Comparison of ENCODE assay signal across 7 cellular contexts in the genomic region with DNA sequence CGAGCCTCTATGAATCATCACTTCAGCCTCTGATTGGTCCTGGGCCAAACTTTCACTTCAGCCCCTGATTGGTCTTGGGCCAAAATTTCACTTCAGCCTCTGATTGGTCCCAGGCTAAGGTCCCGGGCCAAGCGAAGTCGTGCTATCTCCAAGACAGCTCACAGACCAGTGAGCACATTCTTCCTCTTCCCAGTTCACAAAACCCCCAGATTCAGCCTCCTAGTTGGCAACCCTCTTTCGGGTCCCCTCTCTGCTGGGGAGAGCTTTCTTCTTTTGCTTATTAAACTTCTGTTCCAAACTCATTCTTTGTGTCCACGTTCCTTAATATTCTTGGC.
DNase-seq lines count a peak whose midpoint lies in the region; ATAC-seq and TF ChIP-seq lines count a peak whose summit lies in the region.
"Not testable (repeated sequence)": the region's sequence is repeated elsewhere in the genome, so short reads cannot be mapped to it uniquely, and the experiment has no call there.

No MANE protein-coding gene starts in this region.

- TF ChIP-seq CTCF in GM23338 (conservative IDR thresholded peaks at IDR 0.05; ENCODE audit: low read depth in 2 of 2); MCF 10A (IDR thresholded peaks at IDR 0.05; ENCODE audit: unreplicated experiment); osteocyte (IDR thresholded peaks at IDR 0.05): not testable (repeated sequence)

- POLR2A ChIA-PET in activated CD4-positive, alpha-beta T cell treated with anti-CD3 and anti-CD28 coated beads, Interleukin-2, amount 10 ng/mL, durations not matched to agents 7 days and 5 days (lab: Charles Lee); MCF 10A (lab: Yijun Ruan, JAX): not testable (repeated sequence)

- H3K79me2 ChIP-seq in GM23338 (replicated peaks; ENCODE audit: insufficient read depth): not testable (repeated sequence)

- not testable (repeated sequence) for H3K9me3 ChIP-seq in MG63

- H3K9me3 Mint-ChIP-seq in GM23338; activated CD4-positive, alpha-beta T cell treated with anti-CD3 and anti-CD28 coated beads, Interleukin-2, amount 10 ng/mL, durations not matched to agents 7 days and 5 days; activated naive CD4-positive, alpha-beta T cell treated with anti-CD3 and anti-CD28 coated beads for 36 hours; MCF 10A (ENCODE audit: unreplicated experiment); immature natural killer cell; osteocyte (ENCODE audit: unreplicated experiment): not testable (repeated sequence)

- H3K4me3 Mint-ChIP-seq in GM23338: peak overlapping the region; percentile 97; the same call in 2 of the 3 replicates
- peak overlapping the region; percentile 78 for H3K4me3 Mint-ChIP-seq in activated CD4-positive, alpha-beta T cell treated with anti-CD3 and anti-CD28 coated beads, Interleukin-2, amount 10 ng/mL, durations not matched to agents 7 days and 5 days
- peak overlapping the region; percentile 90 for H3K4me3 Mint-ChIP-seq in activated naive CD4-positive, alpha-beta T cell treated with anti-CD3 and anti-CD28 coated beads for 36 hours
- H3K4me3 Mint-ChIP-seq in MCF 10A (ENCODE audit: unreplicated experiment): peak overlapping the region; percentile 98
- H3K4me3 Mint-ChIP-seq in immature natural killer cell: peak overlapping the region; percentile 92 to 96 (median 93)
- peak overlapping the region; percentile 90 for H3K4me3 Mint-ChIP-seq in osteocyte (ENCODE audit: unreplicated experiment)

- H3K4me2 ChIP-seq in GM23338: not testable (repeated sequence)

- H3K4me3 ChIP-seq in GM23338: not testable (repeated sequence)
- peak overlapping the region; percentile 60 for H3K4me3 ChIP-seq in MG63

- H2AFZ ChIP-seq in GM23338: not testable (repeated sequence)

- H3K4me1 Mint-ChIP-seq in GM23338; activated CD4-positive, alpha-beta T cell treated with anti-CD3 and anti-CD28 coated beads, Interleukin-2, amount 10 ng/mL, durations not matched to agents 7 days and 5 days; activated naive CD4-positive, alpha-beta T cell treated with anti-CD3 and anti-CD28 coated beads for 36 hours (ENCODE audit: low read depth); MCF 10A (ENCODE audit: insufficient read depth, unreplicated experiment); osteocyte (ENCODE audit: unreplicated experiment): not testable (repeated sequence)
- H3K4me1 Mint-ChIP-seq in immature natural killer cell: peaks cover 10 to 12% of the 10 kb centered on the region in 2 donors

- CTCF ChIA-PET in activated CD4-positive, alpha-beta T cell treated with anti-CD3 and anti-CD28 coated beads, Interleukin-2, amount 10 ng/mL, durations not matched to agents 7 days and 5 days (lab: Charles Lee); activated naive CD4-positive, alpha-beta T cell treated with anti-CD3 and anti-CD28 coated beads for 36 hours (lab: Charles Lee); MCF 10A (lab: Yijun Ruan, JAX): not testable (repeated sequence)

- not testable (repeated sequence) for H3K36me3 ChIP-seq in GM23338 (ENCODE audit: insufficient read depth); MG63

- not testable (repeated sequence) for H3K9me2 ChIP-seq in GM23338 (ENCODE audit: insufficient read depth)

- H3K27ac Mint-ChIP-seq in GM23338 (peak overlapping the region; percentile 98; the same call in 1 of the 2 replicates), immature natural killer cell (peak overlapping the region in 2 of 6 donors; percentile 83 to 86), osteocyte (ENCODE audit: unreplicated experiment) (peak overlapping the region; percentile 87)
- H3K27ac Mint-ChIP-seq in activated CD4-positive, alpha-beta T cell treated with anti-CD3 and anti-CD28 coated beads, Interleukin-2, amount 10 ng/mL, durations not matched to agents 7 days and 5 days: peak overlapping the region; percentile 87
- not testable (repeated sequence) for H3K27ac Mint-ChIP-seq in activated naive CD4-positive, alpha-beta T cell treated with anti-CD3 and anti-CD28 coated beads for 36 hours; MCF 10A (ENCODE audit: low read depth, unreplicated experiment)

- ATAC-seq in GM23338: not testable (repeated sequence)

- intact Hi-C loops in activated naive CD4-positive, alpha-beta T cell treated with anti-CD3 and anti-CD28 coated beads for 36 hours (cut with micrococcal nuclease); MCF 10A (cut with micrococcal nuclease): not testable (repeated sequence)

- H3K36me3 Mint-ChIP-seq in GM23338 (ENCODE audit: low read depth); activated CD4-positive, alpha-beta T cell treated with anti-CD3 and anti-CD28 coated beads, Interleukin-2, amount 10 ng/mL, durations not matched to agents 7 days and 5 days (ENCODE audit: low read depth); activated naive CD4-positive, alpha-beta T cell treated with anti-CD3 and anti-CD28 coated beads for 36 hours (ENCODE audit: low read depth); MCF 10A (ENCODE audit: insufficient read depth, unreplicated experiment); immature natural killer cell; osteocyte (ENCODE audit: unreplicated experiment): not testable (repeated sequence)

- not testable (repeated sequence) for H3K4me1 ChIP-seq in GM23338 (ENCODE audit: insufficient read depth)

- not testable (repeated sequence) for H3K27me3 ChIP-seq in GM23338 (ENCODE audit: insufficient read depth); MG63

- H4K20me1 ChIP-seq in GM23338 (replicated peaks; ENCODE audit: insufficient read depth): not testable (repeated sequence)

- not testable (repeated sequence) for BruUV-seq in MCF 10A (replicated peaks; lab: Mats Ljungman, UMichigan)

- not testable (repeated sequence) for H3K27ac ChIP-seq in GM23338 (ENCODE audit: low read depth)

- DNase-seq in GM23338 (ENCODE audit: low spot score); MG63; activated CD4-positive, alpha-beta T cell treated with anti-CD3 and anti-CD28 coated beads, Interleukin-2, amount 10 ng/mL, durations not matched to agents 7 days and 5 days; activated naive CD4-positive, alpha-beta T cell treated with anti-CD3 and anti-CD28 coated beads for 36 hours; MCF 10A (ENCODE audit: unreplicated experiment); immature natural killer cell; osteocyte (ENCODE audit: extremely low spot score, unreplicated experiment): not testable (repeated sequence)

- H3K27me3 Mint-ChIP-seq in GM23338 (ENCODE audit: insufficient read depth, low read depth, poor library complexity); activated CD4-positive, alpha-beta T cell treated with anti-CD3 and anti-CD28 coated beads, Interleukin-2, amount 10 ng/mL, durations not matched to agents 7 days and 5 days; activated naive CD4-positive, alpha-beta T cell treated with anti-CD3 and anti-CD28 coated beads for 36 hours (ENCODE audit: low read depth); MCF 10A (ENCODE audit: insufficient read depth, unreplicated experiment); immature natural killer cell (ENCODE audit: low read depth in 3 of 3); osteocyte (ENCODE audit: unreplicated experiment): not testable (repeated sequence)

- not testable (repeated sequence) for H3F3A ChIP-seq in GM23338 (replicated peaks; ENCODE audit: low read depth)
